9 cellular contexts compared by ENCODE assay signal in the genomic region with DNA sequence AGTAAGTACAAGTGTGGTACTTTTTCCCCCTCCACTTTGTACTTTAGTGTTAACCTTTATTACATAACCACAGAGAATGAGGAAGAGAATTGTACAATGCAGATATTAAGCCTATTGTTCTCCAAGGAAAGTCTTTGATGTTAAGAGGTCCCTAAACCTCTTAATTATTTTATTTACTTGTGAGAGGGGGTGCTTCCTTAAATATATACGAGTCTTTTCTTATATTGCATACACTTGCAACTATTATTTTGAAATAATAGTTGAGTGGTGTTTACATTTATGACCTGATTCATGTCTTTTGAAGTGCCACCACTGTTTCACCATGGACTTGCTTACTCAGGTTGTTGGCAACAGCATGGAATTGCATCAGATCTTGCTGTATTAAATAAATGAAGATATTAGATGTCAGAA.
A peak's percentile ranks its signal among the peaks of the same experiment; 100 is the strongest.
DNase-seq lines count a peak whose midpoint lies in the region; ATAC-seq and TF ChIP-seq lines count a peak whose summit lies in the region.
"Had no signal": no experiment of that assay in that cellular context is flagged by ENCODE, and none has a peak within 500 bp of the region (broad histone marks: within the 10 kb centered on the region; RNA-seq: fewer than 3 reads in every experiment).

No MANE protein-coding gene starts in this region.

- DNase-seq in AG08395 (ENCODE audit: low spot score) (peak; percentile 43), HEK293T (ENCODE audit: extremely low spot score) (no peak), SW480 (ENCODE audit: low spot score) (peak; percentile 92), iris pigment epithelial cell (ENCODE audit: low read depth) (peak; percentile 94), ecto neural progenitor cell (ENCODE audit: low spot score) (no peak)
- DNase-seq in stimulated activated CD4-positive, alpha-beta T cell treated with anti-CD3 and anti-CD28 coated beads, Interleukin-2, amount 100 ng/mL, for 24 hours: no peak
- DNase-seq: H7 had no signal

- ATAC-seq in GM19324 (IDR thresholded peaks at IDR 0.05; ENCODE audit: low FRiP score, unreplicated experiment) (no peak), HG02623 (IDR thresholded peaks at IDR 0.05; ENCODE audit: unreplicated experiment) (no peak)

- CTCF ChIA-PET in HEK293T (lab: Yijun Ruan, JAX): interaction anchor here (1.4 kb wide), 1 partner anchor 22 kb away, joined by 5 read pairs; no protein-coding TSS in a partner anchor

- POLR2A ChIA-PET in HEK293T (lab: Yijun Ruan, JAX): no interaction called here

TF ChIP-seq in HEK293T, 16 proteins besides CTCF, POLR2A, EP300 and RAD21:
- TF ChIP-seq FOXK2 (IDR thresholded peaks at IDR 0.05): no peak
- TF ChIP-seq BHLHE40 (IDR thresholded peaks at IDR 0.05; ENCODE audit: borderline replicate concordance): no peak
- no peak for TF ChIP-seq LEF1 (IDR thresholded peaks at IDR 0.05; ENCODE audit: borderline replicate concordance)
- TF ChIP-seq ARNT (IDR thresholded peaks at IDR 0.05): no peak
- TF ChIP-seq SUZ12 (IDR thresholded peaks at IDR 0.05): no peak
- TF ChIP-seq TARDBP (IDR thresholded peaks at IDR 0.05): no peak
- 0 out of 2 replicates have a peak, but pooled peaks have one; percentile 4 for TF ChIP-seq PKNOX1 (IDR thresholded peaks at IDR 0.05)
TF ChIP-seq in HEK293T: peak in this region for 1.

Comparison
In these comparisons a context has a peak if more than half of its experiments do, and no peak if none do; other contexts are left out.
1. DNase-seq: peak in AG08395 (single experiment), SW480 (single experiment) and iris pigment epithelial cell (single experiment); none in HEK293T (single experiment), stimulated activated CD4-positive, alpha-beta T cell treated with anti-CD3 and anti-CD28 coated beads, Interleukin-2, amount 100 ng/mL, for 24 hours (0 of 2) and ecto neural progenitor cell (single experiment).